In the genomic region with DNA sequence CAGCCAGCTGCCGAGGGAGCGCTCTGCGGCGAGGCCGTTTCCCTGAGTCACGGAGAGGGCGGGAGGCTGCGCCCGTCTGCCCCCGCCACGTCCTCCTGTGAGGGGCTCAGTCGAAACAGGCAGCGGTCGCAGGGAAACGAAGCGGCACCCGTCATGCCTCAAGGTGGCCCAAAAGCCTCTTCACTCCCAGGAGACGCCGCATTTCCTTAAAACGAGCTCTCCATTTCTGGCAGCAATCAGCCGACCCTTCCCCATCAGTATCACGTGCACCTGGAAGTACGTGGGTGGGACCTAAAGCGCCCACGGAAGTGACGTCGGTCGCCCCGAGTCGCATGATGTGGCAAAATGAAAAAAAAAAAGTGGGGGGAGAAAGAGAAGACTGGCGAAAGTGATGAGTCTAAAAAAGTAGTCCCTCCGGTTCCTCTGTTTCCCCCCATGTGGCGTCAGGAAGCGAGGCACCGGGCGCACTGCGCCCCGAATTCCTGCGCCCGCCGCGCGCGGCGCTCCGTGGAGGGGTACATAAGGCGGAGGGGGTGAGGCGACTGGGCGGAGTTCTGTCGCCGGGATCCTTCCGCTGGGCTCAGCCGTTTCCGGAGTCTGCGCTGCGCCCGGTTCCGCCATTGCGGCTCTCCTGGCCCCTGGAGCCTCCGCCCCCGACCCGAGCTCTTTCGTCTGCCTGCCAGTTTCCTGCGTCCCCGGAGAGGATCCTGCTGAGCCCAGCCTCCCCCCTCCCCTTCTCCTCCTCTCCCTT, we compare ENCODE assay signal across 8 cellular contexts. TPM values are rescaled to one million over a fixed set of nuclear protein-coding genes. Genes with fewer than 3 reads are reported as not detected.
DNase-seq lines count a peak whose midpoint lies in the region; ATAC-seq and TF ChIP-seq lines count a peak whose summit lies in the region.

Gene CLTC, plus strand, starts transcription at position 583 of the 751 bp plus-strand sequence. CDS start 237 bp downstream, outside the sequence.

- H3K36me3 ChIP-seq in prostate gland = no peaks in the 10 kb centered on the region
- H3K36me3 ChIP-seq in urinary bladder (ENCODE audit: insufficient read depth) = no peaks in the 10 kb centered on the region

- H3K4me1 ChIP-seq in prostate gland (replicated peaks) (peaks cover 4% of the 10 kb centered on the region), urinary bladder (ENCODE audit: insufficient read depth) (no peaks in the 10 kb centered on the region)

- peak; percentile 76 for TF ChIP-seq POLR2A in GM15510 (IDR thresholded peaks at IDR 0.05; ENCODE audit: borderline replicate concordance, extremely low read depth, insufficient read length)
- TF ChIP-seq POLR2A in prostate gland (IDR thresholded peaks at IDR 0.05) = peak; percentile 86

- ATAC-seq in HG02885 (IDR thresholded peaks at IDR 0.05; ENCODE audit: poor library complexity, unreplicated experiment) = peak; percentile 79
- ATAC-seq in left ventricle myocardium superior = peak; percentile 93

- H3K4me3 ChIP-seq in prostate gland = peak within 1 kb of the TSS; percentile 88 to 98
- peak within 1 kb of the TSS; percentile 99 for H3K4me3 ChIP-seq in urinary bladder (ENCODE audit: low read depth, low read length)

- H3K27ac ChIP-seq in angular gyrus (ENCODE audit: low read depth, low read length) = peak within 1 kb of the TSS; percentile 100
- H3K27ac ChIP-seq in prostate gland = peak within 1 kb of the TSS; percentile 98 to 99
- H3K27ac ChIP-seq in urinary bladder (ENCODE audit: low read depth) = peak within 1 kb of the TSS; percentile 98

- peak; percentile 96 for DNase-seq in NCI-H1694 treated with DMSO at 0.1 percent for 48 hours (lab: John Stamatoyannopoulos, UW)
- DNase-seq in T-helper 2 cell = peak; percentile 80 to 99 (median 92)
- DNase-seq in left ventricle myocardium superior = peak; percentile 94
- DNase-seq in prostate gland (ENCODE audit: low spot score) = peak; percentile 90

- H3K27me3 ChIP-seq in prostate gland (replicated peaks; ENCODE audit: insufficient read depth) = no peaks in the 10 kb centered on the region

- no peaks in the 10 kb centered on the region for H3K9me3 ChIP-seq in prostate gland

- peak in 1 of 4 experiments; percentile 17 for TF ChIP-seq CTCF in prostate gland (IDR thresholded peaks at IDR 0.05)

- intact Hi-C loops in left ventricle myocardium superior (cut with micrococcal nuclease) = no loop called here
- intact Hi-C loops in prostate gland (cut with DNase I) = loop anchor here (10.0 kb wide), 1 partner anchor 55 kb away; the partner anchor contains the start of gene DHX40

- WGBS in prostate gland = under 1% methylated on average over 56 of the region's 65 CpGs
- WGBS in urinary bladder = under 1% methylated on average over 65 of the region's 65 CpGs

RNA-seq across cellular contexts. Expression of gene CLTC, which starts in this region (rescaled TPM):
- total RNA-seq in left ventricle myocardium superior (143 TPM), prostate gland (100 to 1,000 TPM; 202 to 206 TPM), urinary bladder (405 TPM)
- polyA plus RNA-seq in urinary bladder = 110 TPM

Comparison
In these comparisons a context has a peak if more than half of its experiments do, and no peak if none do; other contexts are left out.
1. Peak in every context shown above with its lines: DNase-seq, ATAC-seq, H3K4me3 ChIP-seq and H3K27ac ChIP-seq.